21 cellular contexts compared by ENCODE assay signal in genomic region chr3:8481380-8481779, GRCh38. TPM values are rescaled to one million over a fixed set of nuclear protein-coding genes. Genes with fewer than 3 reads are reported as not detected.
DNase-seq lines count a peak whose midpoint lies in the region; ATAC-seq, FAIRE-seq and TF ChIP-seq lines count a peak whose summit lies in the region.
"Had no signal": no experiment of that assay in that cellular context is flagged by ENCODE, and none has a peak within 500 bp of the region (broad histone marks: within the 10 kb centered on the region; RNA-seq: fewer than 3 reads in every experiment).

No MANE protein-coding gene starts in this region.

- ATAC-seq in K562 (no peak), left ventricle myocardium superior (peak; percentile 19)
- ATAC-seq: naive thymus-derived CD8-positive, alpha-beta T cell; Panc1 had no signal

- no peak overlapping the region for H3K4me2 ChIP-seq in K562 (ENCODE audit: insufficient read depth, low read length)

- peak; percentile 12 for TF ChIP-seq CTCF in cardiac muscle cell (IDR thresholded peaks at IDR 0.05; ENCODE audit: low read depth, low read length)
- TF ChIP-seq CTCF in K562 (IDR thresholded peaks at IDR 0.05 in 2 of 3, conservative IDR thresholded peaks at IDR 0.05 in 1 of 3; ENCODE audit: insufficient read depth in 2 of 3, low read depth in 1 of 3, low read length in 3 of 3): peak in 1 of 3 experiments; percentile 20; a peak in 1 of 6 replicates
- peak; percentile 16 to 38 (median 35) for TF ChIP-seq CTCF in uterus (IDR thresholded peaks at IDR 0.05)
- no peak for TF ChIP-seq CTCF in RWPE1 (conservative IDR thresholded peaks at IDR 0.05; ENCODE audit: low read depth)

- no peak for TF ChIP-seq EP300 in K562 (IDR thresholded peaks at IDR 0.05; ENCODE audit: low read length)

- POLR2A ChIA-PET in K562 (lab: Yijun Ruan, JAX): no interaction called here
- POLR2A ChIA-PET in RWPE1 (lab: Yijun Ruan, JAX; ENCODE audit: low non-redundant PET): no interaction called here

- H4K20me1 ChIP-seq in K562 (replicated peaks; ENCODE audit: control insufficient read depth, insufficient read depth, low read length): no peaks in the 10 kb centered on the region

- FAIRE-seq in K562 (lab: Jason Lieb, UNC): peak; percentile 54
- FAIRE-seq: A204.1, TTC549 had no signal

- no TSS peak for BruUV-seq in K562 (replicated peaks; lab: Mats Ljungman, UMichigan)

- no peaks in the 10 kb centered on the region for H3K9me3 ChIP-seq in cardiac muscle cell (ENCODE audit: low read depth)
- no peaks in the 10 kb centered on the region for H3K9me3 ChIP-seq in K562 (replicated peaks; ENCODE audit: control insufficient read depth, insufficient read depth, low read depth, low read length)
- H3K9me3 ChIP-seq in uterus: no peaks in the 10 kb centered on the region
- H3K9me3 ChIP-seq: suprapubic skin had no signal

- in situ Hi-C loops in K562 (cut with MboI): no loop called here

- intact Hi-C loops in cardiac septum (cut with DNase I): loop anchor here (2.0 kb wide), 1 partner anchor 39 kb away; no protein-coding TSS in a partner anchor
- intact Hi-C loops in K562 (cut with micrococcal nuclease): no loop called here
- intact Hi-C loops in left ventricle myocardium superior (cut with micrococcal nuclease): loop anchor here (5.0 kb wide), 1 partner anchor 39 kb away; no protein-coding TSS in a partner anchor
- intact Hi-C loops in uterus (cut with DNase I; ENCODE audit: low total_unique reads): no loop called here

- H3K36me3 ChIP-seq in cardiac muscle cell (no peaks in the 10 kb centered on the region), K562 (ENCODE audit: control insufficient read depth, insufficient read depth, low read length) (no peaks in the 10 kb centered on the region), uterus (no peaks in the 10 kb centered on the region)
- H3K36me3 ChIP-seq: suprapubic skin had no signal

- 0% methylated on average over 2 of the region's 2 CpGs for whole genome bisulfite sequencing in K562 (ENCODE audit: insufficient coverage, low coverage, missing lambda C conversion rate)

- TF ChIP-seq RAD21 in K562 (CRISPR knock-in tag; conservative IDR thresholded peaks at IDR 0.05 in 1 of 2, IDR thresholded peaks at IDR 0.05 in 1 of 2): peak in 1 of 2 experiments; percentile 45; a peak in 2 of 4 replicates

- H3K79me2 ChIP-seq in K562 (ENCODE audit: control insufficient read depth, insufficient read depth, low read length): no peaks in the 10 kb centered on the region

- H3K9ac ChIP-seq in K562 (ENCODE audit: insufficient read depth in 1 of 2, low read depth in 2 of 2, low read length in 2 of 2): no peak overlapping the region

- H3K9me1 ChIP-seq in K562 (ENCODE audit: control insufficient read depth, insufficient read depth, low read length): no peaks in the 10 kb centered on the region

- H3K27ac ChIP-seq in cardiac muscle cell: no peak overlapping the region
- H3K27ac ChIP-seq in K562 (ENCODE audit: extremely low read depth, low read depth, low read length): no peak overlapping the region
- H3K27ac ChIP-seq in uterus: peak overlapping the region in 1 of 2 donors; percentile 50
- H3K27ac ChIP-seq in RWPE1: no peak overlapping the region
- H3K27ac ChIP-seq: suprapubic skin had no signal

- H3K4me3 ChIP-seq in cardiac muscle cell (no peak overlapping the region), K562 (no peak overlapping the region), uterus (no peak overlapping the region)
- H3K4me3 ChIP-seq: suprapubic skin had no signal

- CTCF ChIA-PET in K562 (lab: Yijun Ruan, JAX; ENCODE audit: low intra/inter-chr PET ratio) (interaction anchor here (1.1 kb wide), 1 partner anchor 126 kb away, joined by 4 read pairs; no protein-coding TSS in a partner anchor), RWPE1 (lab: Yijun Ruan, JAX) (no interaction called here)

- TF ChIP-seq POLR2A in K562 (conservative IDR thresholded peaks at IDR 0.05): no peak
- TF ChIP-seq POLR2A in uterus (IDR thresholded peaks at IDR 0.05): no peak

- H2AFZ ChIP-seq in K562 (ENCODE audit: low read depth, low read length): no peak overlapping the region

- H3K27me3 ChIP-seq in cardiac muscle cell: no peaks in the 10 kb centered on the region
- H3K27me3 ChIP-seq in K562 (ENCODE audit: control insufficient read depth in 2 of 2, insufficient read depth in 2 of 2, low read length in 2 of 2): no peaks in the 10 kb centered on the region
- H3K27me3 ChIP-seq in uterus: no peaks in the 10 kb centered on the region
- H3K27me3 ChIP-seq: suprapubic skin had no signal

- H3K4me1 ChIP-seq in cardiac muscle cell (ENCODE audit: low read depth) (no peaks in the 10 kb centered on the region), K562 (replicated peaks in 1 of 2; ENCODE audit: control insufficient read depth in 2 of 2, insufficient read depth in 2 of 2, low read length in 2 of 2) (no peaks in the 10 kb centered on the region), uterus (peaks cover 0 to 5% of the 10 kb centered on the region in 2 donors)

- DNase-seq in cardiac muscle cell (ENCODE audit: low read depth in 1 of 2, low spot score in 1 of 2) (peak in 1 of 2 donors; percentile 41), cardiac septum (ENCODE audit: low spot score) (no peak), K562 (ENCODE audit: extremely low read depth in 1 of 4, low spot score in 3 of 4) (no peak), left ventricle myocardium superior (no peak), uterus (no peak), SW480 (ENCODE audit: low spot score) (no peak), NCI-H526 treated with DMSO at 0.1 percent for 48 hours (lab: John Stamatoyannopoulos, UW) (no peak), RWPE1 (ENCODE audit: low spot score) (no peak)
- DNase-seq: activated CD4-positive, alpha-beta T cell treated with anti-CD3 and anti-CD28 coated beads, Interleukin-2, amount 50 U/mL, for 1 hour; activated naive CD4-positive, alpha-beta T cell treated with anti-CD3 and anti-CD28 coated beads for 36 hours; CD4-positive, CD25-positive, alpha-beta regulatory T cell; DMS153; erythroblast; head of caudate nucleus; naive thymus-derived CD8-positive, alpha-beta T cell; NCI-H1417 treated with DMSO at 0.1 percent for 48 hours; stimulated activated CD8-positive, alpha-beta memory T cell treated with anti-CD3 and anti-CD28 coated beads, Interleukin-4, amount 100 ng/mL, for 48 hours had no signal

TF ChIP-seq in K562, 482 proteins besides CTCF, POLR2A, EP300 and RAD21:
- TF ChIP-seq ZFP36 (IDR thresholded peaks at IDR 0.05; ENCODE audit: low read depth, low read length, partially characterized antibody): no peak
- TF ChIP-seq ADNP (tag; IDR thresholded peaks at IDR 0.05): no peak
- no peak for TF ChIP-seq PHF20 (IDR thresholded peaks at IDR 0.05; ENCODE audit: partially characterized antibody)
- no peak for TF ChIP-seq ZNF668 (CRISPR knock-in tag; IDR thresholded peaks at IDR 0.05)
- no peak for TF ChIP-seq PURB (CRISPR knock-in tag; IDR thresholded peaks at IDR 0.05; ENCODE audit: low read depth)

RNA-seq across cellular contexts. Expression of gene LMCD1, which starts 20.2 kb away (rescaled TPM):
- 27.7 and 33.0 TPM in 2 replicates for total RNA-seq in cardiac muscle cell
- 18.6 and 22.9 TPM in 2 replicates for polyA plus RNA-seq in cardiac muscle cell
- 57.6 TPM for total RNA-seq in cardiac septum
- not detected in 2 replicates for total RNA-seq in K562 (2011; cell fraction: chromatin; rRNA removed; ENCODE audit: low replicate concordance)
- not detected in 2 replicates for total RNA-seq in K562 (2011; cell fraction: nucleolus; rRNA removed)
- total RNA-seq in K562 (2011; cell fraction: nucleoplasm; rRNA removed): not detected in 2 replicates
- not detected in 2 replicates for total RNA-seq in K562 (2014; rRNA removed)
- not detected in 2 replicates for total RNA-seq in K562 (2014; rRNA removed; fragmentation: Illumina TruSeq; extraction: Trizol)
- total RNA-seq in K562 (2015; rRNA removed; fragmentation: Illumina TruSeq; extraction: Trizol): not detected in 2 replicates
- not detected in 2 replicates for total RNA-seq in K562 (2021)
- polyA plus RNA-seq in K562 (2011; rRNA removed): not detected in 2 replicates
- polyA plus RNA-seq in K562 (2011; cell fraction: cytosol; rRNA removed): not detected in 2 replicates
- polyA plus RNA-seq in K562 (2011; cell fraction: nucleus; rRNA removed): not detected in 2 replicates
- 0.01 and 0.15 TPM in 2 replicates for polyA plus RNA-seq in K562 (2012)
- not detected in 2 replicates for polyA plus RNA-seq in K562 (2014; fragmentation: Illumina TruSeq; extraction: Trizol)
- polyA plus RNA-seq in K562 (2014; fragmentation: Nextera tagmentation; extraction: Ambion mirVana): not detected
- 0.60 TPM in 1 of 2 replicates, not detected in the other for polyA plus RNA-seq in K562 (2014; rRNA removed)
- polyA minus RNA-seq in K562 (2011; rRNA and poly(A)+ RNA removed): not detected in 2 replicates
- not detected in 2 replicates for polyA minus RNA-seq in K562 (2011; cell fraction: cytosol; rRNA and poly(A)+ RNA removed)
- polyA minus RNA-seq in K562 (2011; cell fraction: nucleus; rRNA and poly(A)+ RNA removed): not detected in 2 replicates
- total RNA-seq in left ventricle myocardium superior: 37.9 TPM
- 100 to 1,000 TPM in 2 of 4 donors, 10 to 100 TPM in 2; 70.9 to 163 (median 115) TPM for total RNA-seq in uterus
- total RNA-seq: naive thymus-derived CD8-positive, alpha-beta T cell had no signal

Comparison
In these comparisons a context has a peak if more than half of its experiments do, and no peak if none do; other contexts are left out.
1. RNA of gene LMCD1, which starts 20.2 kb away (total RNA-seq): 70.9 to 163 TPM in uterus, 57.6 TPM in cardiac septum (single experiment), 37.9 TPM in left ventricle myocardium superior (single experiment) and 27.7 to 33.0 TPM in cardiac muscle cell; not detected in K562; every median in the first group is over 10 times any median in the second.
2. intact Hi-C loops: an anchor here in cardiac septum (2.0 kb wide) and left ventricle myocardium superior (5.0 kb wide); none called in K562 and uterus.